In the genomic region with DNA sequence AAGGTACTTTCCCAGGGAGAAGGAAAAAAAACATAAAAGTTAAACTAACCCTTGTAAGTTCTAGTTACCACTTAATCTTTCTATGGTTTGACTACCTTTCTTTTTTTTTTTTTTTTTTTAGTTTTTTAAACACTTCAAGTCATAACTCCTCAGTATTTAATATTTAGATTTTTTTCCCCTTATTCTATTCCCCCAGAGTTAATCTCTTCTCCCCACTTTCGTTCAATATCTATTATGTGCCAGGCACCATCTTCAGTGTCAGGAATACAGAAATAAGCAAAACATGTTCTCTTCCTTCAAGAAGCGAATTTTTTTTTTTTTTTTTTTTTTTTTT, we compare ENCODE assay signal across 29 cellular contexts.
DNase-seq lines count a peak whose midpoint lies in the region; ATAC-seq, FAIRE-seq and TF ChIP-seq lines count a peak whose summit lies in the region.
"Had no signal": no experiment of that assay in that cellular context is flagged by ENCODE, and none has a peak within 500 bp of the region (broad histone marks: within the 10 kb centered on the region; RNA-seq: fewer than 3 reads in every experiment).

No MANE protein-coding gene starts in this region.

- H3K4me2 ChIP-seq in A549 (peak overlapping the region; percentile 61), MM.1S (ENCODE audit: low read depth, low read length) (no peak overlapping the region)
- H3K4me2 ChIP-seq: KMS-11 had no signal

- H3K4me1 ChIP-seq in A549 (peaks cover 54% of the 10 kb centered on the region), colonic mucosa (no peaks in the 10 kb centered on the region), mucosa of descending colon (ENCODE audit: low read depth) (no peaks in the 10 kb centered on the region), stomach (peaks cover 0 to 13% (median 4%) of the 10 kb centered on the region in 4 donors), MM.1S (ENCODE audit: low read length) (no peaks in the 10 kb centered on the region)
- H3K4me1 ChIP-seq: adrenal gland, foreskin keratinocyte had no signal

- no peak for TF ChIP-seq RAD21 in A549 (conservative IDR thresholded peaks at IDR 0.05 in 1 of 2, IDR thresholded peaks at IDR 0.05 in 1 of 2)

- intact Hi-C loops in colonic mucosa (cut with DNase I) (no loop called here), mucosa of descending colon (cut with DNase I, micrococcal nuclease) (no loop called here), stomach (cut with DNase I; ENCODE audit: low total_unique reads) (no loop called here)

- peak overlapping the region; percentile 71 to 86 for H3K27ac ChIP-seq in A549
- H3K27ac ChIP-seq in colonic mucosa: peak overlapping the region; percentile 73
- peak overlapping the region; percentile 54 to 81 (median 69) for H3K27ac ChIP-seq in stomach
- H3K27ac ChIP-seq in MM.1S (ENCODE audit: low read length): no peak overlapping the region
- H3K27ac ChIP-seq: adrenal gland, foreskin keratinocyte, KMS-11 had no signal

- no peaks in the 10 kb centered on the region for H4K20me1 ChIP-seq in MM.1S (ENCODE audit: insufficient read depth, low read length)

- WGBS in A549 (ENCODE audit: missing lambda C conversion rate): 28% methylated on average over 2 of the region's 2 CpGs
- WGBS in stomach, 5 donors: 39 to 42% (median 41%) methylated on average over 2 of the region's 2 CpGs

- CTCF ChIA-PET in A549 (lab: Yijun Ruan, JAX): interaction anchor here (1.0 to 1.4 kb wide), 2 partner anchors 12 to 64 kb away, joined by 3 read pairs; no protein-coding TSS in a partner anchor

- H3K4me3 ChIP-seq in A549: no peak overlapping the region
- H3K4me3 ChIP-seq in colonic mucosa: no peak overlapping the region
- H3K4me3 ChIP-seq in mucosa of descending colon: no peak overlapping the region
- no peak overlapping the region for H3K4me3 ChIP-seq in stomach
- H3K4me3 ChIP-seq in MM.1S (ENCODE audit: low read length): no peak overlapping the region
- H3K4me3 ChIP-seq: adrenal gland, esophagus squamous epithelium, upper lobe of left lung had no signal

- POLR2A ChIA-PET in A549 (lab: Yijun Ruan, JAX): interaction anchor here (0.6 to 1.6 kb wide), 3 partner anchors 13 to 63 kb away, joined by 4 to 5 read pairs (median 4); no protein-coding TSS in a partner anchor

- no peak overlapping the region for H2AFZ ChIP-seq in MM.1S (ENCODE audit: low read length)

- TF ChIP-seq CTCF in A549 (IDR thresholded peaks at IDR 0.05): no peak
- no peak for TF ChIP-seq CTCF in colonic mucosa (IDR thresholded peaks at IDR 0.05)
- no peak for TF ChIP-seq CTCF in mucosa of descending colon (IDR thresholded peaks at IDR 0.05)
- TF ChIP-seq CTCF in stomach (IDR thresholded peaks at IDR 0.05): no peak
- no peak for TF ChIP-seq CTCF in MM.1S (IDR thresholded peaks at IDR 0.05; ENCODE audit: low read length)

- H3K36me3 ChIP-seq in colonic mucosa (no peaks in the 10 kb centered on the region), mucosa of descending colon (ENCODE audit: low read depth) (no peaks in the 10 kb centered on the region), stomach (no peaks in the 10 kb centered on the region), MM.1S (replicated peaks; ENCODE audit: insufficient read depth, low read length) (no peaks in the 10 kb centered on the region)
- H3K36me3 ChIP-seq: adrenal gland, esophagus squamous epithelium, upper lobe of left lung had no signal

- DNase-seq in A549 (ENCODE audit: low read depth in 1 of 2, low spot score in 1 of 2): no peak
- DNase-seq in colonic mucosa: no peak
- DNase-seq in mucosa of descending colon: no peak
- DNase-seq in stomach: no peak
- no peak for DNase-seq in kidney glomerular epithelial cell (lab: John Stamatoyannopoulos, UW)
- DNase-seq in NCI-H1105 (lab: John Stamatoyannopoulos, UW): no peak
- DNase-seq in MM.1S: no peak
- no peak for DNase-seq in NCI-H2029 treated with DMSO at 0.1 percent for 48 hours (lab: John Stamatoyannopoulos, UW)
- DNase-seq: activated CD4-positive, alpha-beta T cell treated with anti-CD3 and anti-CD28 coated beads for 36 hours; activated CD8-positive, alpha-beta T cell treated with anti-CD3 and anti-CD28 coated beads for 36 hours; activated naive CD4-positive, alpha-beta T cell treated with anti-CD3 and anti-CD28 coated beads, Interleukin-2, amount 10 ng/mL, durations not matched to agents 7 days and 5 days; AML-193; Calu3; CD4-positive, CD25-positive, alpha-beta regulatory T cell; dermis blood vessel endothelial cell; DMS79 treated with DMSO at 0.1 percent for 48 hours; endodermal cell; esophagus squamous epithelium; GDM1; NCI-H146; NCI-H2107; NCI-H82; posterior cingulate gyrus; stimulated activated CD4-positive, alpha-beta T cell treated with anti-CD3 and anti-CD28 coated beads, Interleukin-4, amount 100 ng/mL, for 1 hour; T1000 had no signal

- no peak for FAIRE-seq in A549 (lab: Jason Lieb, UNC)

- H3K9ac ChIP-seq in colonic mucosa (ENCODE audit: low read depth in 2 of 2, low read length in 2 of 2) (no peak overlapping the region), MM.1S (ENCODE audit: low read length) (no peak overlapping the region)
- H3K9ac ChIP-seq: KMS-11 had no signal

- no peaks in the 10 kb centered on the region for H3K27me3 ChIP-seq in colonic mucosa
- no peaks in the 10 kb centered on the region for H3K27me3 ChIP-seq in stomach
- H3K27me3 ChIP-seq in MM.1S (replicated peaks; ENCODE audit: insufficient read depth, low read length): no peaks in the 10 kb centered on the region
- H3K27me3 ChIP-seq: adrenal gland, esophagus squamous epithelium, foreskin keratinocyte, upper lobe of left lung had no signal

- no peak for ATAC-seq in A549
- ATAC-seq in mucosa of descending colon: peak; percentile 9
- ATAC-seq: activated CD4-positive, alpha-beta T cell treated with anti-CD3 and anti-CD28 coated beads for 36 hours; activated CD8-positive, alpha-beta T cell treated with anti-CD3 and anti-CD28 coated beads for 36 hours had no signal

- TF ChIP-seq POLR2A in A549 (IDR thresholded peaks at IDR 0.05; ENCODE audit: low read length): no peak
- no peak for TF ChIP-seq POLR2A in stomach (IDR thresholded peaks at IDR 0.05)

- no peak for TF ChIP-seq EP300 in A549 (IDR thresholded peaks at IDR 0.05)
- TF ChIP-seq EP300 in stomach (IDR thresholded peaks at IDR 0.05): no peak

- H3F3A ChIP-seq in MM.1S (ENCODE audit: insufficient read depth, low read length): no peaks in the 10 kb centered on the region

- no peaks in the 10 kb centered on the region for H3K9me2 ChIP-seq in MM.1S (replicated peaks; ENCODE audit: insufficient read depth, low read length)

- H3K9me3 ChIP-seq in A549 (no peaks in the 10 kb centered on the region), colonic mucosa (no peaks in the 10 kb centered on the region), mucosa of descending colon (no peaks in the 10 kb centered on the region), stomach (no peaks in the 10 kb centered on the region), MM.1S (replicated peaks; ENCODE audit: insufficient read depth, low read length) (no peaks in the 10 kb centered on the region)
- H3K9me3 ChIP-seq: adrenal gland, esophagus squamous epithelium, upper lobe of left lung had no signal

- no peaks in the 10 kb centered on the region for H3K79me2 ChIP-seq in MM.1S (ENCODE audit: low read length)

TF ChIP-seq in A549, 52 proteins besides CTCF, POLR2A, EP300 and RAD21 (continues in another document):
- TF ChIP-seq HOXB13 (CRISPR knock-in tag; IDR thresholded peaks at IDR 0.05; ENCODE audit: low read depth) (no peak), TFCP2L1 (CRISPR knock-in tag; IDR thresholded peaks at IDR 0.05) (no peak), EHMT2 (IDR thresholded peaks at IDR 0.05; ENCODE audit: low read depth) (no peak), ZFP36 (IDR thresholded peaks at IDR 0.05; ENCODE audit: borderline replicate concordance, partially characterized antibody) (no peak), SREBF2 (IDR thresholded peaks at IDR 0.05) (no peak), FOXS1 (CRISPR knock-in tag; IDR thresholded peaks at IDR 0.05) (no peak), CHD4 (IDR thresholded peaks at IDR 0.05; ENCODE audit: borderline replicate concordance) (no peak), GATA3 (IDR thresholded peaks at IDR 0.05; ENCODE audit: borderline replicate concordance) (no peak)
- TF ChIP-seq, protein P1, sequence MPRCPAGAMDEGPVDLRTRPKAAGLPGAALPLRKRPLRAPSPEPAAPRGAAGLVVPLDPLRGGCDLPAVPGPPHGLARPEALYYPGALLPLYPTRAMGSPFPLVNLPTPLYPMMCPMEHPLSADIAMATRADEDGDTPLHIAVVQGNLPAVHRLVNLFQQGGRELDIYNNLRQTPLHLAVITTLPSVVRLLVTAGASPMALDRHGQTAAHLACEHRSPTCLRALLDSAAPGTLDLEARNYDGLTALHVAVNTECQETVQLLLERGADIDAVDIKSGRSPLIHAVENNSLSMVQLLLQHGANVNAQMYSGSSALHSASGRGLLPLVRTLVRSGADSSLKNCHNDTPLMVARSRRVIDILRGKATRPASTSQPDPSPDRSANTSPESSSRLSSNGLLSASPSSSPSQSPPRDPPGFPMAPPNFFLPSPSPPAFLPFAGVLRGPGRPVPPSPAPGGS (IDR thresholded peaks at IDR 0.05): no peak
- TF ChIP-seq, protein P2, sequence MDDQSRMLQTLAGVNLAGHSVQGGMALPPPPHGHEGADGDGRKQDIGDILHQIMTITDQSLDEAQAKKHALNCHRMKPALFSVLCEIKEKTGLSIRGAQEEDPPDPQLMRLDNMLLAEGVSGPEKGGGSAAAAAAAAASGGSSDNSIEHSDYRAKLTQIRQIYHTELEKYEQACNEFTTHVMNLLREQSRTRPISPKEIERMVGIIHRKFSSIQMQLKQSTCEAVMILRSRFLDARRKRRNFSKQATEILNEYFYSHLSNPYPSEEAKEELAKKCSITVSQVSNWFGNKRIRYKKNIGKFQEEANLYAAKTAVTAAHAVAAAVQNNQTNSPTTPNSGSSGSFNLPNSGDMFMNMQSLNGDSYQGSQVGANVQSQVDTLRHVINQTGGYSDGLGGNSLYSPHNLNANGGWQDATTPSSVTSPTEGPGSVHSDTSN (IDR thresholded peaks at IDR 0.05): no peak
- TF ChIP-seq, protein P3, sequence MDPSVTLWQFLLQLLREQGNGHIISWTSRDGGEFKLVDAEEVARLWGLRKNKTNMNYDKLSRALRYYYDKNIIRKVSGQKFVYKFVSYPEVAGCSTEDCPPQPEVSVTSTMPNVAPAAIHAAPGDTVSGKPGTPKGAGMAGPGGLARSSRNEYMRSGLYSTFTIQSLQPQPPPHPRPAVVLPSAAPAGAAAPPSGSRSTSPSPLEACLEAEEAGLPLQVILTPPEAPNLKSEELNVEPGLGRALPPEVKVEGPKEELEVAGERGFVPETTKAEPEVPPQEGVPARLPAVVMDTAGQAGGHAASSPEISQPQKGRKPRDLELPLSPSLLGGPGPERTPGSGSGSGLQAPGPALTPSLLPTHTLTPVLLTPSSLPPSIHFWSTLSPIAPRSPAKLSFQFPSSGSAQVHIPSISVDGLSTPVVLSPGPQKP (IDR thresholded peaks at IDR 0.05; ENCODE audit: low read depth, low read length): no peak
